In the genomic region with DNA sequence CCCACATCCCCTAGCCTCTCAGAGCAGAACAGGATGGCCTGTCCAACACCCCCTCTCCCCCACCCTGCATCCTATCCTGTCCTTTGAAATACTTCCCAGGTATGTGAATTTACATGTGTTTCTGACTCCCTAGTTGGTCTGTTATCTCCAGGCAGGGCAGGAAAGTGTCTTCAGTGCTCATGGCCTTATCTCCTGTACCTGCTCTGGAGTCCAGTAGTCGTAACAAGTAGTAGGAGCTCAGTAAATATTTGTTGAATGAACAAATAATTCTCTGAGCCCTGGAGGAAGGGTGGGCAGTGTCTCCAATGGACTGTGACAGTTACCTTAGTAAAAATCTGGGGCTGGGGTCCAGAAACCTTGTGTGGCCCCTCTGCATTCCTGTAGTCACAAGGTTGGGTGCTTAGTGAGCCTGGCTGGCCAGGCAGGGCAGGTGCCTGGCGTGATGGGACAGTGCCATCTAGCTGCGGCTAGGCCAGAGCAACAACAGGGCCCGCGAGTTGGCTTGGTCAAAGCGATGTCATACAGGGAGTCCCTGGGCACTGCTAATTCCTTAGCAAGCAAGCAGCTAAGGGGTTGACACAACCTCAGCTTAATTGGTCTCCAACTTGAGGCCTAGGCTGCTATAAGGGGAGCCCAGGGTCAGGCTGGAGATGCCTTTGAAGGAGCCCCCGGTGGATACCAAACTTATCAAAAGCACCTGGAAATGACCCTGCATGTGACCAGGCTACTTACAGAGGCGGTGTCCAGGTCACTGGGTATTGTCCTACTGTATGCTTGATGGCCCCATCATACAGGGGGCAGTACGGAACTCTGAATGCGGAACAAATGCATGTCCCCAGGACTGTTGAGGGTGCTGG, we compare ENCODE assay signal across 9 cellular contexts.
DNase-seq lines count a peak whose midpoint lies in the region; ATAC-seq lines count a peak whose summit lies in the region.
"Had no signal": no experiment of that assay in that cellular context is flagged by ENCODE, and none has a peak within 500 bp of the region (broad histone marks: within the 10 kb centered on the region; RNA-seq: fewer than 3 reads in every experiment).

No MANE protein-coding gene starts in this region.

- peak; percentile 65 for ATAC-seq in HG03064 (IDR thresholded peaks at IDR 0.05; ENCODE audit: low read depth, unreplicated experiment)
- ATAC-seq in stimulated activated effector memory CD8-positive, alpha-beta T cell treated with anti-CD3 and anti-CD28 coated beads, Interleukin-12 subunit alpha, Interleukin-12 subunit beta, amount 100 ng/mL, for 72 hours, result peak; percentile 79

- H3K4me1 ChIP-seq in endocrine pancreas (ENCODE audit: control insufficient read depth, insufficient read depth, low read length), result no peaks in the 10 kb centered on the region

- no peaks in the 10 kb centered on the region for H3K9me3 Mint-ChIP-seq in stimulated activated effector memory CD8-positive, alpha-beta T cell treated with anti-CD3 and anti-CD28 coated beads, Interleukin-12 subunit alpha, Interleukin-12 subunit beta, amount 100 ng/mL, for 72 hours

- H3K27ac Mint-ChIP-seq in stimulated activated effector memory CD8-positive, alpha-beta T cell treated with anti-CD3 and anti-CD28 coated beads, Interleukin-12 subunit alpha, Interleukin-12 subunit beta, amount 100 ng/mL, for 72 hours, result no peak overlapping the region

- H3K27me3 ChIP-seq in endocrine pancreas (ENCODE audit: control insufficient read depth, insufficient read depth, low read length), result peaks cover 2% of the 10 kb centered on the region
- H3K27me3 ChIP-seq: BLaER1 treated with 17β-estradiol and CSF1 and Interleukin-3, amounts not matched to agents 10 nM and 100 nM had no signal

- H3K4me3 Mint-ChIP-seq in stimulated activated effector memory CD8-positive, alpha-beta T cell treated with anti-CD3 and anti-CD28 coated beads, Interleukin-12 subunit alpha, Interleukin-12 subunit beta, amount 100 ng/mL, for 72 hours, result no peak overlapping the region

- H3K4me1 Mint-ChIP-seq in stimulated activated effector memory CD8-positive, alpha-beta T cell treated with anti-CD3 and anti-CD28 coated beads, Interleukin-12 subunit alpha, Interleukin-12 subunit beta, amount 100 ng/mL, for 72 hours, result no peaks in the 10 kb centered on the region

- no peaks in the 10 kb centered on the region for H3K36me3 Mint-ChIP-seq in stimulated activated effector memory CD8-positive, alpha-beta T cell treated with anti-CD3 and anti-CD28 coated beads, Interleukin-12 subunit alpha, Interleukin-12 subunit beta, amount 100 ng/mL, for 72 hours

- no peaks in the 10 kb centered on the region for H3K9me3 ChIP-seq in endocrine pancreas (ENCODE audit: control insufficient read depth, low read length)
- H3K9me3 ChIP-seq: BLaER1 treated with 17β-estradiol and CSF1 and Interleukin-3, amounts not matched to agents 10 nM and 100 nM had no signal

- no peaks in the 10 kb centered on the region for H3K36me3 ChIP-seq in endocrine pancreas (ENCODE audit: control insufficient read depth, insufficient read depth, low read length)
- H3K36me3 ChIP-seq: BLaER1 treated with 17β-estradiol and CSF1 and Interleukin-3, amounts not matched to agents 10 nM and 100 nM had no signal

- no peak overlapping the region for H3K4me3 ChIP-seq in endocrine pancreas (ENCODE audit: control insufficient read depth, insufficient read depth, low read length)
- H3K4me3 ChIP-seq: BLaER1 treated with 17β-estradiol and CSF1 and Interleukin-3, amounts not matched to agents 10 nM and 100 nM had no signal

- H3K9ac ChIP-seq in endocrine pancreas (ENCODE audit: control insufficient read depth, insufficient read depth, low read length), result peak overlapping the region; percentile 13

- DNase-seq in NCI-H2081 (lab: John Stamatoyannopoulos, UW) (peak; percentile 23 to 29), NCI-H2081 treated with DMSO at 0.1 percent for 48 hours (lab: John Stamatoyannopoulos, UW) (no peak), NCI-H460 (ENCODE audit: extremely low read depth, low read depth) (peak; percentile 59), midbrain (lab: John Stamatoyannopoulos, UW) (peak; percentile 86)
- peak; percentile 13 to 39 for DNase-seq in activated CD4-positive, alpha-beta T cell treated with anti-CD3 and anti-CD28 coated beads, Interleukin-2, amount 50 U/mL, for 24 hours (ENCODE audit: low read depth in 1 of 2, low spot score in 1 of 2)
- DNase-seq in stimulated activated effector memory CD8-positive, alpha-beta T cell treated with anti-CD3 and anti-CD28 coated beads, Interleukin-12 subunit alpha, Interleukin-12 subunit beta, amount 100 ng/mL, for 72 hours (ENCODE audit: low spot score in 2 of 2), result peak; percentile 19 to 57
